Comparison of ENCODE assay signal across 11 cellular contexts in the genomic region with DNA sequence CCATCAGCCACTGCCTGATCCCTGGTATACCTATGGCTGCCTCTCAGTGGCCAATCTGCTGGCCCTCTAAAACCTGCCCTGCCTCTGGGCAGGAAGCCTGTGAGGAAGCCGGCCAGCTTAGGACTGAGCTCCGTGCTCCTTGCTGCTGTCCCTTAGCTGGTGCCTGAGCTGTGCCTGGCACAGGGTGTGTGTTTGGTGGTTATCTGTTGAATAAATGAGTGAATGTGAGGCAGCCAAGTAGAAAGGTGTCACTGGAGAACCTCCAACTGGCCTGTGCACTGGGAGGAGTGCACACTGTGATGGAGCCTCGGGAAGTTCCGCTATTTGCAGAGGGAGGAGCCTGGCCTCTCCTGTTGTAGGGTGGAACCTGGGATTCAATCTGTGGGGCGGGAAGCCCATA.
"Had no signal": no experiment of that assay in that cellular context is flagged by ENCODE, and none has a peak within 500 bp of the region (broad histone marks: within the 10 kb centered on the region; RNA-seq: fewer than 3 reads in every experiment).

No MANE protein-coding gene starts in this region.

- H3K9me3 Mint-ChIP-seq: activated CD4-positive, alpha-beta T cell treated with anti-CD3 and anti-CD28 coated beads, Interleukin-2, amount 10 ng/mL, durations not matched to agents 24 days and 14 days; dendritic cell treated with granulocyte-macrophage colony-stimulating factor and Interleukin-4, amounts not matched to agents 40 ng/mL and 50 ng/mL, for 4 days; natural killer cell treated with Interleukin-12 subunit alpha and Interleukin-12 subunit beta and Interleukin-15 and Interleukin-18, amount 100 ng/mL, for 72 hours; stimulated activated naive CD8-positive, alpha-beta T cell treated with anti-CD3 and anti-CD28 coated beads, Interleukin-15, Interleukin-2, amounts not matched to agents 100 ng/mL and 50 ng/mL, for 24 hours had no signal

- H3K27me3 Mint-ChIP-seq: dendritic cell treated with granulocyte-macrophage colony-stimulating factor and Interleukin-4, amounts not matched to agents 40 ng/mL and 50 ng/mL, for 4 days had no signal

- DNase-seq: activated CD4-positive, alpha-beta T cell treated with anti-CD3 and anti-CD28 coated beads, Interleukin-2, amount 10 ng/mL, durations not matched to agents 24 days and 14 days; activated naive CD4-positive, alpha-beta T cell treated with Interleukin-2 at 50 U/mL for 16 hours; hippocampal formation; stimulated activated CD4-positive, alpha-beta T cell treated with anti-CD3 and anti-CD28 coated beads, Interleukin-15, amount 100 ng/mL, for 24 hours; stimulated activated CD4-positive, alpha-beta T cell treated with anti-CD3 and anti-CD28 coated beads, Interleukin-4, amount 100 ng/mL, for 24 hours; T-helper 9 cell had no signal

- H3K4me3 ChIP-seq: thoracic aorta had no signal

- H3K9me3 ChIP-seq: thoracic aorta had no signal

- ATAC-seq: natural killer cell treated with Interleukin-12 subunit alpha and Interleukin-12 subunit beta and Interleukin-15 and Interleukin-18, amount 100 ng/mL, for 72 hours had no signal

- H3K4me3 Mint-ChIP-seq: activated CD4-positive, alpha-beta T cell treated with anti-CD3 and anti-CD28 coated beads, Interleukin-2, amount 10 ng/mL, durations not matched to agents 24 days and 14 days; dendritic cell treated with granulocyte-macrophage colony-stimulating factor and Interleukin-4, amounts not matched to agents 40 ng/mL and 50 ng/mL, for 4 days; memory B cell; natural killer cell treated with Interleukin-12 subunit alpha and Interleukin-12 subunit beta and Interleukin-15 and Interleukin-18, amount 100 ng/mL, for 72 hours; stimulated activated naive CD8-positive, alpha-beta T cell treated with anti-CD3 and anti-CD28 coated beads, Interleukin-15, Interleukin-2, amounts not matched to agents 100 ng/mL and 50 ng/mL, for 24 hours had no signal

- H3K27ac ChIP-seq: thoracic aorta had no signal

- H3K36me3 ChIP-seq: thoracic aorta had no signal

- H3K27ac Mint-ChIP-seq: activated CD4-positive, alpha-beta T cell treated with anti-CD3 and anti-CD28 coated beads, Interleukin-2, amount 10 ng/mL, durations not matched to agents 24 days and 14 days; dendritic cell treated with granulocyte-macrophage colony-stimulating factor and Interleukin-4, amounts not matched to agents 40 ng/mL and 50 ng/mL, for 4 days; memory B cell; natural killer cell treated with Interleukin-12 subunit alpha and Interleukin-12 subunit beta and Interleukin-15 and Interleukin-18, amount 100 ng/mL, for 72 hours; stimulated activated naive CD8-positive, alpha-beta T cell treated with anti-CD3 and anti-CD28 coated beads, Interleukin-15, Interleukin-2, amounts not matched to agents 100 ng/mL and 50 ng/mL, for 24 hours had no signal

- H3K36me3 Mint-ChIP-seq: natural killer cell treated with Interleukin-12 subunit alpha and Interleukin-12 subunit beta and Interleukin-15 and Interleukin-18, amount 100 ng/mL, for 72 hours had no signal
